Comparison of ENCODE assay signal across 17 cellular contexts in the genomic region with DNA sequence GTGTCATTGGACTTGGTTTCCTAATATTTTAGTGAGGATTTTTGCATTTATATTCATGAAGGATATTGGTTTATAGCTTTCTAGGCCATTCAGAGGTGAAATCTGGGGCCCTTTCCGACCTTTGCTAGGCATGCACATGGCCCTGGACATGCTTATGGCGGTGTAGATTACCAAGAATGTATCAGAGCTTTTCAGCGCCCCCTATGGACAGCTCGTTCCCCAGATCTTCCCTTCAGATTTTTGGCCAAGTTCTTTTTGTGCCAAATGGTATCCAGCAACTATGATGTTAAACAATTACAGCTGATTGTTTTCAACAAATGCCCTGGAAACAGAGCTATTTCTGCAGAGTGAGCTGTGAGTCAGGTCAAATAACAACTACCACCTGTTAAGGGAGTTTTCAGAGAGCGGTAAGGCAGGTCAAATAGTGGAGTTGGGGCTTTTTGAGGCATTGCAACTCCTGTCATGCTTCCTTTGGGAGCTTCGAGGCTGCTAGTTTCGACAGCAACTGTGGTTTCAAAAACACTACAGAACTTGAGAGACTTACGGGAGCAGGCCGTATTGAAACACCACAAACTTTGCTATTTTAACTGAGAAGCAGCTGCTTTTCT.
DNase-seq lines count a peak whose midpoint lies in the region; ATAC-seq and TF ChIP-seq lines count a peak whose summit lies in the region.
"Had no signal": no experiment of that assay in that cellular context is flagged by ENCODE, and none has a peak within 500 bp of the region (broad histone marks: within the 10 kb centered on the region; RNA-seq: fewer than 3 reads in every experiment).

No MANE protein-coding gene starts in this region.

- TF ChIP-seq CTCF in DND-41 (IDR thresholded peaks at IDR 0.05; ENCODE audit: borderline replicate concordance, extremely low read depth, low read length, poor library complexity, severe bottlenecking) (peak; percentile 43), GM23338 (conservative IDR thresholded peaks at IDR 0.05; ENCODE audit: low read depth in 2 of 2) (peak; percentile 65 to 84), fibroblast of mammary gland (conservative IDR thresholded peaks at IDR 0.05; ENCODE audit: control insufficient read depth, insufficient read depth, low read depth, low read length) (peak; percentile 23), esophagus muscularis mucosa (IDR thresholded peaks at IDR 0.05) (no peak)

- no peaks in the 10 kb centered on the region for H3K9me3 Mint-ChIP-seq in GM23338
- H3K9me3 Mint-ChIP-seq: CD4-positive, alpha-beta memory T cell; T-helper 1 cell treated with Interleukin-12 subunit alpha and Interleukin-12 subunit beta and Interleukin-4 antibody, amounts not matched to agents 30 μg/mL and 1 μg/mL, for 36 hours had no signal

- no peaks in the 10 kb centered on the region for H3K36me3 ChIP-seq in DND-41 (ENCODE audit: insufficient read depth, low read length)
- no peaks in the 10 kb centered on the region for H3K36me3 ChIP-seq in GM23338 (ENCODE audit: insufficient read depth)
- no peaks in the 10 kb centered on the region for H3K36me3 ChIP-seq in esophagus muscularis mucosa

- H3K9me3 ChIP-seq in DND-41 (ENCODE audit: insufficient read depth, low read length, severe bottlenecking) (no peaks in the 10 kb centered on the region), esophagus muscularis mucosa (no peaks in the 10 kb centered on the region)

- H2AFZ ChIP-seq in DND-41 (ENCODE audit: low read depth, low read length) (peak overlapping the region; percentile 54), GM23338 (peak overlapping the region; percentile 70; the same call in 1 of the 2 replicates)

- no peaks in the 10 kb centered on the region for H3K36me3 Mint-ChIP-seq in GM23338 (ENCODE audit: low read depth)
- H3K36me3 Mint-ChIP-seq: CD4-positive, alpha-beta memory T cell had no signal

- H3K4me1 Mint-ChIP-seq in GM23338, result no peaks in the 10 kb centered on the region
- H3K4me1 Mint-ChIP-seq: CD4-positive, alpha-beta memory T cell had no signal

- no peak overlapping the region for H3K4me3 ChIP-seq in DND-41 (ENCODE audit: low read depth in 1 of 2, low read length in 2 of 2)
- no peak overlapping the region for H3K4me3 ChIP-seq in GM23338
- no peak overlapping the region for H3K4me3 ChIP-seq in fibroblast of mammary gland (ENCODE audit: control insufficient read depth, low read depth, low read length)
- no peak overlapping the region for H3K4me3 ChIP-seq in esophagus muscularis mucosa
- H3K4me3 ChIP-seq: skin epidermis had no signal

- no peaks in the 10 kb centered on the region for H3K9me2 ChIP-seq in GM23338 (ENCODE audit: insufficient read depth)

- TF ChIP-seq POLR2A in esophagus muscularis mucosa (IDR thresholded peaks at IDR 0.05; ENCODE audit: low read depth), result no peak

- ATAC-seq in DND-41 (ENCODE audit: insufficient read depth, low read depth) (peak; percentile 48; the same call in 2 of the 3 replicates), GM23338 (peak; percentile 38; the same call in 1 of the 3 replicates)
- ATAC-seq: PC-3 had no signal

- H3K9ac ChIP-seq in DND-41 (ENCODE audit: low read depth, low read length), result no peak overlapping the region

- no peaks in the 10 kb centered on the region for H3K27me3 Mint-ChIP-seq in GM23338 (ENCODE audit: insufficient read depth, low read depth, poor library complexity)

- H3K79me2 ChIP-seq in DND-41 (ENCODE audit: insufficient read depth, low read length), result no peaks in the 10 kb centered on the region
- no peaks in the 10 kb centered on the region for H3K79me2 ChIP-seq in GM23338 (replicated peaks; ENCODE audit: insufficient read depth)

- H3K27ac Mint-ChIP-seq in GM23338, result no peak overlapping the region
- H3K27ac Mint-ChIP-seq: CD4-positive, alpha-beta memory T cell; T-helper 1 cell treated with Interleukin-12 subunit alpha and Interleukin-12 subunit beta and Interleukin-4 antibody, amounts not matched to agents 30 μg/mL and 1 μg/mL, for 36 hours had no signal

- DNase-seq in DND-41 (no peak), GM23338 (ENCODE audit: low spot score) (peak; percentile 66), NCI-H69 (lab: John Stamatoyannopoulos, UW) (peak; percentile 33), fibroblast of mammary gland (ENCODE audit: low read depth) (no peak), A172 (ENCODE audit: low spot score) (no peak), SHP77 treated with DMSO at 0.1 percent for 48 hours (lab: John Stamatoyannopoulos, UW) (no peak), NCI-H2171 (lab: John Stamatoyannopoulos, UW) (no peak), esophagus muscularis mucosa (ENCODE audit: extremely low spot score) (no peak)
- DNase-seq: activated CD4-positive, alpha-beta T cell treated with anti-CD3 and anti-CD28 coated beads, Interleukin-2, amount 50 U/mL, for 1 hour; CD4-positive, alpha-beta memory T cell; dermis blood vessel endothelial cell; mesenchymal stem cell; NCI-H2171 treated with DMSO at 0.1 percent for 48 hours; occipital lobe; PC-3 had no signal

- H3K4me2 ChIP-seq in DND-41 (ENCODE audit: insufficient read depth, low read length) (no peak overlapping the region; the same call in 1 of the 2 replicates), GM23338 (no peak overlapping the region)

- no peak overlapping the region for H3K4me3 Mint-ChIP-seq in GM23338
- H3K4me3 Mint-ChIP-seq: CD4-positive, alpha-beta memory T cell; T-helper 1 cell treated with Interleukin-12 subunit alpha and Interleukin-12 subunit beta and Interleukin-4 antibody, amounts not matched to agents 30 μg/mL and 1 μg/mL, for 36 hours had no signal

- H4K20me1 ChIP-seq in DND-41 (ENCODE audit: insufficient read depth, low read length) (no peaks in the 10 kb centered on the region), GM23338 (replicated peaks; ENCODE audit: insufficient read depth) (no peaks in the 10 kb centered on the region)

- H3K27me3 ChIP-seq in DND-41 (ENCODE audit: insufficient read depth, low read length, poor library complexity) (no peaks in the 10 kb centered on the region), GM23338 (ENCODE audit: insufficient read depth) (no peaks in the 10 kb centered on the region), esophagus muscularis mucosa (no peaks in the 10 kb centered on the region)

- no peaks in the 10 kb centered on the region for H3F3A ChIP-seq in GM23338 (replicated peaks; ENCODE audit: low read depth)

- peak overlapping the region; percentile 53 for H3K27ac ChIP-seq in DND-41 (ENCODE audit: low read length)
- H3K27ac ChIP-seq in GM23338 (ENCODE audit: low read depth), result no peak overlapping the region
- no peak overlapping the region for H3K27ac ChIP-seq in esophagus muscularis mucosa (replicated peaks in 1 of 4)
- H3K27ac ChIP-seq: skin epidermis had no signal

- no peak for TF ChIP-seq EP300 in esophagus muscularis mucosa (IDR thresholded peaks at IDR 0.05)

- H3K4me1 ChIP-seq in DND-41 (ENCODE audit: insufficient read depth, low read length) (peaks cover 14% of the 10 kb centered on the region), GM23338 (ENCODE audit: insufficient read depth) (no peaks in the 10 kb centered on the region), esophagus muscularis mucosa (no peaks in the 10 kb centered on the region)

- intact Hi-C loops in esophagus muscularis mucosa (cut with DNase I), result no loop called here

- 71% methylated on average over 9 of the region's 9 CpGs for WGBS in esophagus muscularis mucosa

TF ChIP-seq in GM23338, 12 proteins besides CTCF, POLR2A, EP300 and RAD21:
- TF ChIP-seq, protein P1, sequence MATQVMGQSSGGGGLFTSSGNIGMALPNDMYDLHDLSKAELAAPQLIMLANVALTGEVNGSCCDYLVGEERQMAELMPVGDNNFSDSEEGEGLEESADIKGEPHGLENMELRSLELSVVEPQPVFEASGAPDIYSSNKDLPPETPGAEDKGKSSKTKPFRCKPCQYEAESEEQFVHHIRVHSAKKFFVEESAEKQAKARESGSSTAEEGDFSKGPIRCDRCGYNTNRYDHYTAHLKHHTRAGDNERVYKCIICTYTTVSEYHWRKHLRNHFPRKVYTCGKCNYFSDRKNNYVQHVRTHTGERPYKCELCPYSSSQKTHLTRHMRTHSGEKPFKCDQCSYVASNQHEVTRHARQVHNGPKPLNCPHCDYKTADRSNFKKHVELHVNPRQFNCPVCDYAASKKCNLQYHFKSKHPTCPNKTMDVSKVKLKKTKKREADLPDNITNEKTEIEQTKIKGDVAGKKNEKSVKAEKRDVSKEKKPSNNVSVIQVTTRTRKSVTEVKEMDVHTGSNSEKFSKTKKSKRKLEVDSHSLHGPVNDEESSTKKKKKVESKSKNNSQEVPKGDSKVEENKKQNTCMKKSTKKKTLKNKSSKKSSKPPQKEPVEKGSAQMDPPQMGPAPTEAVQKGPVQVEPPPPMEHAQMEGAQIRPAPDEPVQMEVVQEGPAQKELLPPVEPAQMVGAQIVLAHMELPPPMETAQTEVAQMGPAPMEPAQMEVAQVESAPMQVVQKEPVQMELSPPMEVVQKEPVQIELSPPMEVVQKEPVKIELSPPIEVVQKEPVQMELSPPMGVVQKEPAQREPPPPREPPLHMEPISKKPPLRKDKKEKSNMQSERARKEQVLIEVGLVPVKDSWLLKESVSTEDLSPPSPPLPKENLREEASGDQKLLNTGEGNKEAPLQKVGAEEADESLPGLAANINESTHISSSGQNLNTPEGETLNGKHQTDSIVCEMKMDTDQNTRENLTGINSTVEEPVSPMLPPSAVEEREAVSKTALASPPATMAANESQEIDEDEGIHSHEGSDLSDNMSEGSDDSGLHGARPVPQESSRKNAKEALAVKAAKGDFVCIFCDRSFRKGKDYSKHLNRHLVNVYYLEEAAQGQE (IDR thresholded peaks at IDR 0.05; ENCODE audit: unreplicated experiment), result no peak
- no peak for TF ChIP-seq ZNF114 (CRISPR knock-in tag; IDR thresholded peaks at IDR 0.05)
- no peak for TF ChIP-seq JUNB (IDR thresholded peaks at IDR 0.05; ENCODE audit: unreplicated experiment)

Comparison
In these comparisons a context has a peak if more than half of its experiments do, and no peak if none do; other contexts are left out.
1. DNase-seq: peak in GM23338 (single experiment) and NCI-H69 (single experiment); none in DND-41 (single experiment), fibroblast of mammary gland (single experiment), A172 (single experiment), SHP77 treated with DMSO at 0.1 percent for 48 hours (single experiment), NCI-H2171 (single experiment) and esophagus muscularis mucosa (single experiment).
2. CTCF ChIP-seq: peak in DND-41 (single experiment), GM23338 (2 of 2) and fibroblast of mammary gland (single experiment); none in esophagus muscularis mucosa (0 of 3).